7 cellular contexts compared by ENCODE assay signal in the genomic region with DNA sequence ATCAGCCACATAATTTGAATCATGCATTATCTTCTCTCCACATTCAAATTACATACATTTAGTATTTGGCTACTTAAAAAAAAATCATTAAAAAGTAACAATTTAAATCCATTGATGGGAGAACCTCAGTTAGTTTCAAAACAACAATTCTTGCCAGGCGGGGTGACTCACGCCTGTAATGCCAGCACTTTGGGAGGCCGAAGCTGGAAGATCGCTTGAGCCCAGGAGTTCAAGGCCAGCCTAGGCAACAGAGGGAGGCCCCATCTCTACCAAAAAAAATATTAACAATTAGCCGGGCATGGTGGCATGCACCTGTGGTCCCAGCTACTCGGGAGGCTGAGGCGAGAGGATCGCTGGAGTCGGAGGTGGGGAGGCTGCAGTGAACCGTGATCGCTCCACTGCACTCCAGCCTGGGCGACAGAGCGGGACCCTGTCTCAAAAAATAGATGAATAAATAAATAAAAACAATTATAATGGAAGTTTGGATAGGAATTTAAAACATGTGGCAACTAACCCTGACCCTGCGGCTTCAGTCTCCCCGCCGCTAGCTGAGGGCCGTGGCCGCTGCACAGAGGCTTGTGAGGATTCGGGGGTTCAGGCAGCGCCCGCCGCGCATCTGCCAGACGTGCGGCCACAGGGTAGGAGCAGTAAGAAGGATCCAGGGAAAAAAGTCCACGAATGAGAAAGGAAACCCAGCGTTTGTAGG. TPM values are rescaled to one million over a fixed set of nuclear protein-coding genes. Genes with fewer than 3 reads are reported as not detected.
DNase-seq lines count a peak whose midpoint lies in the region; ATAC-seq and TF ChIP-seq lines count a peak whose summit lies in the region.

No MANE protein-coding gene starts in this region.

- H3K4me1 Mint-ChIP-seq in activated T-cell treated with anti-CD3 and anti-CD28 coated beads, Interleukin-2, amount 50 U/mL, for 72 hours (ENCODE audit: low read depth): peaks cover 63% of the 10 kb centered on the region

- H3K27me3 Mint-ChIP-seq in activated T-cell treated with anti-CD3 and anti-CD28 coated beads, Interleukin-2, amount 50 U/mL, for 72 hours (ENCODE audit: low read depth): peaks cover 5% of the 10 kb centered on the region

- TF ChIP-seq CTCF in HEK293 (tag by site-specific recombination; IDR thresholded peaks at IDR 0.05): no peak

- H3K27ac ChIP-seq in HEK293 (ENCODE audit: extremely low read depth, low read depth, low read length) (peak overlapping the region; percentile 76; the same call in 1 of the 2 replicates), stomach smooth muscle (ENCODE audit: low read length) (peak overlapping the region; percentile 88)

- H3K9me3 Mint-ChIP-seq in activated T-cell treated with anti-CD3 and anti-CD28 coated beads, Interleukin-2, amount 50 U/mL, for 72 hours: no peaks in the 10 kb centered on the region

- H3K9me3 ChIP-seq in HEK293 (ENCODE audit: control insufficient read depth, insufficient read depth, low read depth, low read length) (no peaks in the 10 kb centered on the region), iPS-15b (ENCODE audit: control insufficient read depth, insufficient read depth, low read length) (no peaks in the 10 kb centered on the region), stomach smooth muscle (ENCODE audit: control insufficient read depth in 2 of 2, low read length in 2 of 2) (no peaks in the 10 kb centered on the region)

- CTCF ChIA-PET in HEK293 (lab: Yijun Ruan, JAX): interaction anchor here (0.6 to 1.7 kb wide), 3 partner anchors 32 to 185 kb away, joined by 3 to 4 read pairs (median 3); no protein-coding TSS in a partner anchor

- peaks cover 16 to 23% of the 10 kb centered on the region in 2 donors for H3K36me3 Mint-ChIP-seq in activated T-cell treated with anti-CD3 and anti-CD28 coated beads, Interleukin-2, amount 50 U/mL, for 72 hours (ENCODE audit: insufficient read depth in 2 of 2)

- H3K27me3 ChIP-seq in iPS-15b (ENCODE audit: control insufficient read depth, insufficient read depth, low read length) (peaks cover 6% of the 10 kb centered on the region), stomach smooth muscle (ENCODE audit: control insufficient read depth in 1 of 2, insufficient read depth in 2 of 2, low read length in 2 of 2) (no peaks in the 10 kb centered on the region)

- H3K4me1 ChIP-seq in HEK293 (ENCODE audit: control insufficient read depth, insufficient read depth, low read length) (peaks cover 8% of the 10 kb centered on the region), iPS-15b (ENCODE audit: control insufficient read depth, insufficient read depth, low read length) (peaks cover 2% of the 10 kb centered on the region), stomach smooth muscle (ENCODE audit: control insufficient read depth, insufficient read depth, low read length) (peaks cover 5% of the 10 kb centered on the region)

- POLR2A ChIA-PET in HEK293 (lab: Yijun Ruan, JAX): interaction anchor here (1.8 kb wide), 1 partner anchor 8 kb away, joined by 6 read pairs; no protein-coding TSS in a partner anchor

- H3K36me3 ChIP-seq in HEK293 (ENCODE audit: control insufficient read depth in 2 of 2, insufficient read depth in 1 of 2, low read length in 2 of 2) (no peaks in the 10 kb centered on the region), iPS-15b (ENCODE audit: control insufficient read depth, insufficient read depth, low read length) (no peaks in the 10 kb centered on the region), stomach smooth muscle (ENCODE audit: control insufficient read depth in 2 of 2, insufficient read depth in 2 of 2, low read length in 2 of 2) (no peaks in the 10 kb centered on the region)

- peak overlapping the region; percentile 96 to 97 for H3K4me3 Mint-ChIP-seq in activated T-cell treated with anti-CD3 and anti-CD28 coated beads, Interleukin-2, amount 50 U/mL, for 72 hours

- no peak overlapping the region for H3K9ac ChIP-seq in iPS-15b (ENCODE audit: low read depth, low read length)
- H3K9ac ChIP-seq in stomach smooth muscle (ENCODE audit: low read length in 2 of 2): peak overlapping the region; percentile 89 to 95

- H3K4me3 ChIP-seq in HEK293 (ENCODE audit: low read depth, low read length) (peak overlapping the region; percentile 59), iPS-15b (ENCODE audit: low read depth, low read length) (peak overlapping the region; percentile 91), stomach smooth muscle (ENCODE audit: low read length in 2 of 2) (peak overlapping the region; percentile 86 to 90)

- DNase-seq in activated T-cell treated with anti-CD3 and anti-CD28 coated beads, Interleukin-2, amount 50 U/mL, for 72 hours: no peak
- DNase-seq in COLO829 (ENCODE audit: low spot score) (no peak), Kasumi-1 (lab: John Stamatoyannopoulos, UW) (no peak)

- H3K27ac Mint-ChIP-seq in activated T-cell treated with anti-CD3 and anti-CD28 coated beads, Interleukin-2, amount 50 U/mL, for 72 hours: peak overlapping the region; percentile 98

- no peak for ATAC-seq in activated T-cell treated with anti-CD3 and anti-CD28 coated beads, Interleukin-2, amount 50 U/mL, for 72 hours (replicated peaks in 1 of 2)
- no peak for ATAC-seq in HG03565 (IDR thresholded peaks at IDR 0.05; ENCODE audit: unreplicated experiment)

TF ChIP-seq in HEK293, 187 proteins besides CTCF, POLR2A, EP300 and RAD21:
- TF ChIP-seq ZNF302 (tag by site-specific recombination; IDR thresholded peaks at IDR 0.05; ENCODE audit: low read depth) (no peak), ZSCAN30 (tag by site-specific recombination; IDR thresholded peaks at IDR 0.05) (no peak), RBAK (tag by site-specific recombination; IDR thresholded peaks at IDR 0.05) (no peak), ZNF621 (tag by site-specific recombination; IDR thresholded peaks at IDR 0.05) (no peak), WT1 (tag by site-specific recombination; IDR thresholded peaks at IDR 0.05) (no peak), ZBTB21 (tag by site-specific recombination; IDR thresholded peaks at IDR 0.05) (no peak), ZNF10 (tag by site-specific recombination; IDR thresholded peaks at IDR 0.05) (no peak), FEZF1 (tag by site-specific recombination; IDR thresholded peaks at IDR 0.05) (no peak), ZNF501 (tag by site-specific recombination; IDR thresholded peaks at IDR 0.05) (no peak), ZNF214 (tag by site-specific recombination; IDR thresholded peaks at IDR 0.05; ENCODE audit: borderline replicate concordance) (no peak), TCF7L2 (IDR thresholded peaks at IDR 0.05; ENCODE audit: borderline replicate concordance, low read depth, low read length) (no peak)

RNA-seq across cellular contexts. Expression of a gene that starts 1.1 kb away (rescaled TPM):
- total RNA-seq in activated T-cell treated with anti-CD3 and anti-CD28 coated beads, Interleukin-2, amount 50 U/mL, for 72 hours: 10 to 100 TPM; 51.3 to 55.2 TPM
